12 cellular contexts compared by ENCODE assay signal in genomic region chr9:97504381-97505216, GRCh38. TPM values are rescaled to one million over a fixed set of nuclear protein-coding genes. Genes with fewer than 3 reads are reported as not detected.
DNase-seq lines count a peak whose midpoint lies in the region; ATAC-seq, FAIRE-seq and TF ChIP-seq lines count a peak whose summit lies in the region.
"Had no signal": no experiment of that assay in that cellular context is flagged by ENCODE, and none has a peak within 500 bp of the region (broad histone marks: within the 10 kb centered on the region; RNA-seq: fewer than 3 reads in every experiment).

No MANE protein-coding gene starts in this region.

- no peak overlapping the region for H2AFZ ChIP-seq in trophoblast cell (ENCODE audit: insufficient read depth, low read length, poor library complexity)

- H3K18ac ChIP-seq in trophoblast cell (ENCODE audit: low read length), result no peak overlapping the region

- intact Hi-C loops in ascending aorta (cut with DNase I), result no loop called here
- intact Hi-C loops in stomach (cut with DNase I; ENCODE audit: low total_unique reads), result no loop called here

- peak; percentile 100 for FAIRE-seq in islet of Langerhans (lab: Jason Lieb, UNC)

- H4K8ac ChIP-seq in trophoblast cell (ENCODE audit: low read depth, low read length), result no peak overlapping the region

- WGBS in stomach, 5 donors, result 16 to 45% (median 20%) methylated on average over 8 of the region's 8 CpGs
- WGBS in trophoblast cell (ENCODE audit: extremely low coverage, insufficient coverage, insufficient read length), result no CpG with 5 or more reads among the region's 8 CpGs

- no peak for TF ChIP-seq CTCF in ascending aorta (IDR thresholded peaks at IDR 0.05)
- TF ChIP-seq CTCF in stomach (IDR thresholded peaks at IDR 0.05), result no peak

- H4K91ac ChIP-seq in trophoblast cell (ENCODE audit: low read depth, low read length), result no peak overlapping the region

- H3K36me3 ChIP-seq in ascending aorta, result no peaks in the 10 kb centered on the region
- no peaks in the 10 kb centered on the region for H3K36me3 ChIP-seq in stomach
- no peaks in the 10 kb centered on the region for H3K36me3 ChIP-seq in trophoblast cell (ENCODE audit: control insufficient read depth in 1 of 2, insufficient read depth in 2 of 2, low read length in 2 of 2)

- TF ChIP-seq POLR2A in stomach (IDR thresholded peaks at IDR 0.05), result no peak

- H3K4me2 ChIP-seq in trophoblast cell (ENCODE audit: low read length), result no peak overlapping the region

- H2AK5ac ChIP-seq in trophoblast cell (ENCODE audit: low read length), result no peak overlapping the region

- H3K4me3 ChIP-seq in ascending aorta (peak overlapping the region; percentile 84 to 99), stomach (peak overlapping the region in 1 of 4 donors; percentile 84), trophoblast cell (ENCODE audit: low read depth, low read length) (no peak overlapping the region)
- H3K4me3 ChIP-seq: skin epidermis had no signal

- no peak overlapping the region for H4K12ac ChIP-seq in trophoblast cell (ENCODE audit: low read depth, low read length)

- H3K14ac ChIP-seq in trophoblast cell (ENCODE audit: low read length), result no peak overlapping the region

- H3K79me1 ChIP-seq in trophoblast cell (ENCODE audit: low read length), result no peaks in the 10 kb centered on the region

- H3K4me1 ChIP-seq in ascending aorta (peaks cover 0 to 33% of the 10 kb centered on the region in 2 donors), stomach (peaks cover 23 to 66% (median 44%) of the 10 kb centered on the region in 4 donors), trophoblast cell (ENCODE audit: control insufficient read depth in 1 of 2, insufficient read depth in 2 of 2, low read length in 2 of 2) (peaks cover 0 to 9% of the 10 kb centered on the region in 2 experiments)

- peak overlapping the region; percentile 88 to 91 for H3K27ac ChIP-seq in ascending aorta
- peak overlapping the region; percentile 68 to 92 (median 86) for H3K27ac ChIP-seq in stomach
- H3K27ac ChIP-seq in trophoblast cell (ENCODE audit: low read depth, low read length), result no peak overlapping the region
- H3K27ac ChIP-seq: skin epidermis had no signal

- H3K9me3 ChIP-seq in ascending aorta (no peaks in the 10 kb centered on the region), stomach (no peaks in the 10 kb centered on the region), trophoblast cell (ENCODE audit: insufficient read depth, low read depth, low read length) (peaks cover 7% of the 10 kb centered on the region)

- H3K4ac ChIP-seq in trophoblast cell (ENCODE audit: low read depth, low read length), result no peak overlapping the region

- no peaks in the 10 kb centered on the region for H3K79me2 ChIP-seq in trophoblast cell (ENCODE audit: control insufficient read depth, insufficient read depth, low read length, poor library complexity)

- H2BK12ac ChIP-seq in trophoblast cell (ENCODE audit: low read length), result no peak overlapping the region

- peak; percentile 60 for DNase-seq in M059J (ENCODE audit: low read depth)
- peak in 1 of 2 donors; percentile 81 for DNase-seq in ascending aorta (ENCODE audit: low spot score in 2 of 2)
- DNase-seq in stomach, result no peak
- DNase-seq in activated naive CD4-positive, alpha-beta T cell treated with anti-CD3 and anti-CD28 coated beads, Interleukin-2, amount 50 U/mL, for 16 hours, result no peak
- DNase-seq in trophoblast cell, result no peak
- DNase-seq: amniotic stem cell; effector memory CD8-positive, alpha-beta T cell; NCI-H187 treated with DMSO at 0.1 percent for 48 hours had no signal

- H3K9ac ChIP-seq in trophoblast cell (ENCODE audit: low read length), result no peak overlapping the region

- H3K27me3 ChIP-seq in ascending aorta (no peaks in the 10 kb centered on the region), stomach (peaks cover 0 to 18% (median 18%) of the 10 kb centered on the region in 3 donors), trophoblast cell (ENCODE audit: insufficient read depth, low read length) (peaks cover 31% of the 10 kb centered on the region)

- H3K23ac ChIP-seq in trophoblast cell (ENCODE audit: low read length), result no peak overlapping the region

- ATAC-seq in GM18519 (IDR thresholded peaks at IDR 0.05; ENCODE audit: low FRiP score, unreplicated experiment) (no peak), HG03280 (IDR thresholded peaks at IDR 0.05; ENCODE audit: unreplicated experiment) (no peak)
- ATAC-seq: effector memory CD8-positive, alpha-beta T cell had no signal

- H2BK120ac ChIP-seq in trophoblast cell (ENCODE audit: insufficient read depth, low read length, poor library complexity), result no peak overlapping the region

- no peak for TF ChIP-seq EP300 in stomach (IDR thresholded peaks at IDR 0.05)

- no peak overlapping the region for H2BK5ac ChIP-seq in trophoblast cell (ENCODE audit: low read depth, low read length, poor library complexity)

RNA-seq across cellular contexts. Expression of gene TMOD1, which starts 3.1 kb away (rescaled TPM):
- total RNA-seq in M059J (2014; rRNA removed; shearing (Covaris generic)), result 0.84 and 2.4 TPM in 2 replicates
- total RNA-seq in ascending aorta (17.1 TPM), stomach (10 to 100 TPM in 2 of 5 donors, 1 to 10 TPM in 3; 4.6 to 34.8 (median 9.6) TPM)
- 10 to 100 TPM in 2 of 3 donors, 1 to 10 TPM in 1; 4.9 to 13.0 (median 12.8) TPM for polyA plus RNA-seq in stomach
- 2.1 and 2.2 TPM in 2 replicates for polyA plus RNA-seq in trophoblast cell (2013)
